ENCODE assay signal across 35 cellular contexts in the genomic region with DNA sequence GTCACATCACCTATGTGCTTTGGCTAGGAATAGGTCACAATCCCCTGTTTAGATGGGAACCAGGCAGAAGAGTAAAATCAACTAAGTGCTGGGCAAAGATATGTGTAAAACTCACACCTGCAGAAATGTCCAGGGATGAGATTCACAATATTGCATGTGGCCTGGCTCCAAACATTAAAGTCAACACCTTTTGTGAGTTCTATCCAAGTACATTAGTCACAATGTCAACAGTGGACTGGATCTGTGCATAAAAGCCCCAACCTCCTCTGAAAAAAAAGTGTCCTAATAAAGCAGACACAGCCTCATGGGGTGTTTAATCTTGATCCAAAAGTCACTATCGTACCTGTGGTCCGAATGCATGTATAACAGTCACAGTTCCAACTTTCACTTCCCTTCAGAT.
"Had no signal": no experiment of that assay in that cellular context is flagged by ENCODE, and none has a peak within 500 bp of the region (broad histone marks: within the 10 kb centered on the region; RNA-seq: fewer than 3 reads in every experiment).

No MANE protein-coding gene starts in this region.

- H3K4me3 ChIP-seq: adrenal gland, body of pancreas, breast epithelium had no signal

- H3K27me3 Mint-ChIP-seq: activated B cell treated with CpG ODN at 0.5 μM for 24 hours; activated CD4-positive, alpha-beta memory T cell treated with anti-CD3 and anti-CD28 coated beads for 36 hours; activated CD4-positive, alpha-beta T cell treated with anti-CD3 and anti-CD28 coated beads, Interleukin-2, amount 10 ng/mL, durations not matched to agents 24 days and 14 days; activated CD8-positive, alpha-beta T cell treated with anti-CD3 and anti-CD28 coated beads for 36 hours; activated naive CD8-positive, alpha-beta T cell treated with anti-CD3 and anti-CD28 coated beads for 36 hours; activated T-helper 17 cell treated with anti-CD3 and anti-CD28 coated beads, Interleukin-2, amount 50 U/mL, for 72 hours had no signal

- H3K36me3 ChIP-seq: adrenal gland, brain microvascular endothelial cell, breast epithelium had no signal

- ATAC-seq: activated CD8-positive, alpha-beta T cell treated with anti-CD3 and anti-CD28 coated beads for 36 hours; activated naive CD4-positive, alpha-beta T cell treated with anti-CD3 and anti-CD28 coated beads, Interleukin-2, amount 50 U/mL, for 72 hours; activated T-cell treated with anti-CD3 and anti-CD28 coated beads, Interleukin-2, amount 50 U/mL, for 4 hours; activated T-cell treated with anti-CD3 and anti-CD28 coated beads, Interleukin-2, amount 50 U/mL, for 72 hours; activated T-helper 17 cell treated with anti-CD3 and anti-CD28 coated beads, Interleukin-2, amount 50 U/mL, for 72 hours; body of pancreas had no signal

- H3K27ac ChIP-seq: adrenal gland, body of pancreas, brain microvascular endothelial cell, breast epithelium, VCaP had no signal

- H3K36me3 Mint-ChIP-seq: activated CD4-positive, alpha-beta memory T cell treated with anti-CD3 and anti-CD28 coated beads for 36 hours had no signal

- H3K4me3 Mint-ChIP-seq: activated B cell treated with CpG ODN at 0.5 μM for 24 hours; activated CD4-positive, alpha-beta memory T cell treated with anti-CD3 and anti-CD28 coated beads for 36 hours; activated CD4-positive, alpha-beta T cell treated with anti-CD3 and anti-CD28 coated beads, Interleukin-2, amount 10 ng/mL, durations not matched to agents 24 days and 14 days; activated CD8-positive, alpha-beta T cell treated with anti-CD3 and anti-CD28 coated beads for 36 hours; activated naive CD4-positive, alpha-beta T cell treated with anti-CD3 and anti-CD28 coated beads for 36 hours; activated naive CD8-positive, alpha-beta T cell treated with anti-CD3 and anti-CD28 coated beads for 36 hours; activated T-cell treated with anti-CD3 and anti-CD28 coated beads, Interleukin-2, amount 50 U/mL, for 4 hours; activated T-cell treated with anti-CD3 and anti-CD28 coated beads, Interleukin-2, amount 50 U/mL, for 72 hours; activated T-helper 1 cell treated with anti-CD3 and anti-CD28 coated beads, Interleukin-12 subunit alpha, Interleukin-12 subunit beta, Interleukin-2, Interleukin-4 antibody, amounts not matched to agents 30 ng/mL and 10 ng/mL and 1 ng/mL, durations not matched to agents 14 hours and 24 hours and 36 hours; activated T-helper 17 cell treated with anti-CD3 and anti-CD28 coated beads, Interleukin-2, amount 50 U/mL, for 72 hours; T-helper 1 cell treated with Interleukin-12 subunit alpha and Interleukin-12 subunit beta and Interleukin-4 antibody, amounts not matched to agents 30 μg/mL and 1 μg/mL, for 36 hours; T-helper 2 cell treated with Interferon-gamma antibody and Interleukin-4, amounts not matched to agents 5 μg/mL and 100 μg/mL, for 36 hours had no signal

- DNase-seq: activated B cell treated with CpG ODN at 0.5 μM for 24 hours; activated CD4-positive, alpha-beta memory T cell treated with anti-CD3 and anti-CD28 coated beads for 36 hours; activated CD4-positive, alpha-beta T cell treated with anti-CD3 and anti-CD28 coated beads for 4 hours; activated CD4-positive, alpha-beta T cell treated with anti-CD3 and anti-CD28 coated beads, Interleukin-2, amount 10 ng/mL, durations not matched to agents 24 days and 14 days; activated CD4-positive, alpha-beta T cell treated with anti-CD3 and anti-CD28 coated beads, Interleukin-2, amount 50 U/mL, for 1 hour; activated CD4-positive, alpha-beta T cell treated with anti-CD3 and anti-CD28 coated beads, Interleukin-2, amount 50 U/mL, for 4 hours; activated CD4-positive, CD25-positive, alpha-beta regulatory T cell treated with anti-CD3 and anti-CD28 coated beads, Interleukin-2, amount 50 U/mL, for 72 hours; activated CD8-positive, alpha-beta memory T cell treated with anti-CD3 and anti-CD28 coated beads, Interleukin-2, amount 50 U/mL, for 4 hours; activated CD8-positive, alpha-beta T cell treated with anti-CD3 and anti-CD28 coated beads for 36 hours; activated effector memory CD4-positive, alpha-beta T cell treated with anti-CD3 and anti-CD28 coated beads, Interleukin-2, amount 50 U/mL, for 16 hours; activated gamma-delta T cell treated with Interleukin-2 at 50 U/mL for 16 hours; activated naive CD4-positive, alpha-beta T cell; activated naive CD4-positive, alpha-beta T cell treated with anti-CD3 and anti-CD28 coated beads for 36 hours; activated naive CD4-positive, alpha-beta T cell treated with anti-CD3 and anti-CD28 coated beads, Interleukin-2, amount 50 U/mL, for 16 hours; activated naive CD8-positive, alpha-beta T cell treated with anti-CD3 and anti-CD28 coated beads for 36 hours; activated T-cell treated with anti-CD3 and anti-CD28 coated beads for 4 hours; activated T-cell treated with anti-CD3 and anti-CD28 coated beads, Interleukin-2, amount 50 U/mL, for 1 hour; activated T-cell treated with anti-CD3 and anti-CD28 coated beads, Interleukin-2, amount 50 U/mL, for 4 hours; activated T-cell treated with anti-CD3 and anti-CD28 coated beads, Interleukin-2, amount 50 U/mL, for 72 hours; adrenal gland; amniotic stem cell; aorta; body of pancreas; brain microvascular endothelial cell; central memory CD4-positive, alpha-beta T cell; T-helper 1 cell; T-helper 2 cell; T-helper 9 cell had no signal

- H3K27me3 ChIP-seq: adrenal gland, body of pancreas, brain microvascular endothelial cell, breast epithelium had no signal

- H3K27ac Mint-ChIP-seq: activated B cell treated with CpG ODN at 0.5 μM for 24 hours; activated CD4-positive, alpha-beta memory T cell treated with anti-CD3 and anti-CD28 coated beads for 36 hours; activated CD4-positive, alpha-beta T cell treated with anti-CD3 and anti-CD28 coated beads, Interleukin-2, amount 10 ng/mL, durations not matched to agents 24 days and 14 days; activated CD8-positive, alpha-beta T cell treated with anti-CD3 and anti-CD28 coated beads for 36 hours; activated naive CD4-positive, alpha-beta T cell treated with anti-CD3 and anti-CD28 coated beads for 36 hours; activated naive CD4-positive, alpha-beta T cell treated with anti-CD3 and anti-CD28 coated beads, Interleukin-2, amount 50 U/mL, for 72 hours; activated naive CD8-positive, alpha-beta T cell treated with anti-CD3 and anti-CD28 coated beads for 36 hours; activated T-cell treated with anti-CD3 and anti-CD28 coated beads, Interleukin-2, amount 50 U/mL, for 72 hours; activated T-helper 1 cell treated with anti-CD3 and anti-CD28 coated beads, Interleukin-12 subunit alpha, Interleukin-12 subunit beta, Interleukin-2, Interleukin-4 antibody, amounts not matched to agents 30 ng/mL and 10 ng/mL and 1 ng/mL, durations not matched to agents 14 hours and 24 hours and 36 hours; activated T-helper 17 cell treated with anti-CD3 and anti-CD28 coated beads, Interleukin-2, amount 50 U/mL, for 72 hours; T-helper 1 cell treated with Interleukin-12 subunit alpha and Interleukin-12 subunit beta and Interleukin-4 antibody, amounts not matched to agents 30 μg/mL and 1 μg/mL, for 36 hours; T-helper 2 cell treated with Interferon-gamma antibody and Interleukin-4, amounts not matched to agents 5 μg/mL and 100 μg/mL, for 36 hours had no signal

- H3K4me1 ChIP-seq: adrenal gland, body of pancreas, breast epithelium had no signal

- H3K4me1 Mint-ChIP-seq: activated B cell treated with CpG ODN at 0.5 μM for 24 hours; activated CD4-positive, alpha-beta T cell treated with anti-CD3 and anti-CD28 coated beads, Interleukin-2, amount 10 ng/mL, durations not matched to agents 24 days and 14 days; activated naive CD8-positive, alpha-beta T cell treated with anti-CD3 and anti-CD28 coated beads for 36 hours; activated T-helper 17 cell treated with anti-CD3 and anti-CD28 coated beads, Interleukin-2, amount 50 U/mL, for 72 hours had no signal
